ENCODE assay signal across 8 cellular contexts in the genomic region with DNA sequence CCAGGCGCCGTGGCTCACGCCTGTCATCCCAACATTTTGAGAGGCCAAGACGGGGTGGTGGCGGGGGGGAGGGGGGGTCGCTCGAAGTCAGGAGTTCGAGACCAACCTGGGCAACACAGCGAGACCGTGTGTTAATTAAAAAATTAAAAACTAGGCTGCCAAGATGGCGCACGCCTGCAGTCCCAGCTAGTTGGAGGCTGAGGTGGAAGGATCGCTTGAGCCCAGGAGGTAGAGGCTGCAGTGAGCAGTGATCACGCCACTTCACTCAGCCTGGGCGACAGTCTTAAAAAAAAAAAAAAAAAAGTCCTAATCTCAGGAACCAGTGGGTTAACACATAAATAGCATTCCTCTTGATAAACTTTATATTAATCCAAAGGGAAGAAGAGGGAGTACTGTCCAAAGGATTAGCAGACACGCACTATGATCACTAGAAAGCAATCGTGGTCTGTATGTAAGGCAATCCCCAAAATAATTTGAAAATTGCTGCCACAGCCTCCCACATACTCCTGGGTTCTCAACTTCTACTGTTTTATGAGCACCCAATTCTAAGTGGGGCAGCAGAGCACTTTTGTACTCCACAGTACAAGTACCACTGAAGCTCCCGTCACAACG. TPM values are rescaled to one million over a fixed set of nuclear protein-coding genes. Genes with fewer than 3 reads are reported as not detected.
A peak's percentile ranks its signal among the peaks of the same experiment; 100 is the strongest.
DNase-seq lines count a peak whose midpoint lies in the region; ATAC-seq and TF ChIP-seq lines count a peak whose summit lies in the region.

No MANE protein-coding gene starts in this region.

- H3K27ac ChIP-seq in right atrium auricular region (peak overlapping the region; percentile 69 to 78), smooth muscle cell (ENCODE audit: low read depth) (peak overlapping the region; percentile 26)

- no peak for TF ChIP-seq CTCF in WTC11 (IDR thresholded peaks at IDR 0.05)
- TF ChIP-seq CTCF in right atrium auricular region (IDR thresholded peaks at IDR 0.05) = no peak
- TF ChIP-seq CTCF in smooth muscle cell (IDR thresholded peaks at IDR 0.05; ENCODE audit: borderline replicate concordance, insufficient read depth, poor library complexity, severe bottlenecking) = no peak

- ATAC-seq in HG02884 (IDR thresholded peaks at IDR 0.05; ENCODE audit: unreplicated experiment) = peak; percentile 13
- ATAC-seq in WTC11 = no peak
- no peak for ATAC-seq in GM19023 (IDR thresholded peaks at IDR 0.05; ENCODE audit: unreplicated experiment)
- no peak for ATAC-seq in HG03135 (IDR thresholded peaks at IDR 0.05; ENCODE audit: unreplicated experiment)
- no peak for ATAC-seq in HG03039 (IDR thresholded peaks at IDR 0.05; ENCODE audit: unreplicated experiment)

- H3K9ac ChIP-seq in smooth muscle cell (ENCODE audit: low read depth) = peak overlapping the region; percentile 74

- H3K36me3 Mint-ChIP-seq in WTC11 = peaks cover 21% of the 10 kb centered on the region

- POLR2A ChIA-PET in WTC11 (lab: Charles Lee) = interaction anchor here (0.6 to 1.1 kb wide), 3 partner anchors 10 to 440 kb away, joined by 3 to 16 read pairs (median 6); a partner anchor contains a TSS

- CTCF ChIA-PET in WTC11 (lab: Charles Lee) = interaction anchor here (0.6 to 2.4 kb wide), 11 partner anchors 12 to 469 kb away, joined by 3 to 24 read pairs (median 3); a partner anchor contains a TSS

- H3F3A ChIP-seq in smooth muscle cell (ENCODE audit: low read depth) = peaks cover 9% of the 10 kb centered on the region

- H3K79me2 ChIP-seq in smooth muscle cell (ENCODE audit: low read depth) = peaks cover 28% of the 10 kb centered on the region

- H3K4me2 ChIP-seq in smooth muscle cell = peak overlapping the region; percentile 96

- peaks cover 6% of the 10 kb centered on the region for H4K20me1 ChIP-seq in smooth muscle cell (ENCODE audit: low read depth)

- H3K4me1 ChIP-seq in right atrium auricular region = peaks cover 0 to 14% of the 10 kb centered on the region in 2 donors
- peaks cover 13% of the 10 kb centered on the region for H3K4me1 ChIP-seq in smooth muscle cell (ENCODE audit: low read depth)

- H3K4me3 ChIP-seq in right atrium auricular region (peak overlapping the region; percentile 54 to 58), smooth muscle cell (peak overlapping the region; percentile 69)

- H3K27me3 Mint-ChIP-seq in WTC11 (ENCODE audit: low read depth) = peaks cover 29% of the 10 kb centered on the region

- WGBS in smooth muscle cell (ENCODE audit: low lambda C conversion rate) = 67% methylated on average over 19 of the region's 19 CpGs

- H3K36me3 ChIP-seq in right atrium auricular region (no peaks in the 10 kb centered on the region), smooth muscle cell (ENCODE audit: low read depth) (no peaks in the 10 kb centered on the region)

- DNase-seq in WTC11 (ENCODE audit: low spot score) (no peak), right atrium auricular region (ENCODE audit: low spot score) (no peak), smooth muscle cell (lab: John Stamatoyannopoulos, UW; ENCODE audit: unreplicated experiment) (no peak), NCI-H1436 (lab: John Stamatoyannopoulos, UW) (no peak)

- H3K4me1 Mint-ChIP-seq in WTC11 = peaks cover 10% of the 10 kb centered on the region

- H3K27me3 ChIP-seq in right atrium auricular region (peaks cover 11 to 12% of the 10 kb centered on the region in 2 donors), smooth muscle cell (ENCODE audit: low read depth) (peaks cover 30% of the 10 kb centered on the region)

- peak overlapping the region; percentile 93 for H3K27ac Mint-ChIP-seq in WTC11

- H2AFZ ChIP-seq in smooth muscle cell (ENCODE audit: low read depth) = peak overlapping the region; percentile 95

- no peaks in the 10 kb centered on the region for H3K9me3 Mint-ChIP-seq in WTC11

- H3K9me3 ChIP-seq in right atrium auricular region (no peaks in the 10 kb centered on the region), smooth muscle cell (replicated peaks; ENCODE audit: low read depth) (no peaks in the 10 kb centered on the region)

- H3K4me3 Mint-ChIP-seq in WTC11 = peak overlapping the region; percentile 96

TF ChIP-seq in WTC11, 78 proteins besides CTCF, POLR2A, EP300 and RAD21 (continues in another document):
- TF ChIP-seq, protein P1, sequence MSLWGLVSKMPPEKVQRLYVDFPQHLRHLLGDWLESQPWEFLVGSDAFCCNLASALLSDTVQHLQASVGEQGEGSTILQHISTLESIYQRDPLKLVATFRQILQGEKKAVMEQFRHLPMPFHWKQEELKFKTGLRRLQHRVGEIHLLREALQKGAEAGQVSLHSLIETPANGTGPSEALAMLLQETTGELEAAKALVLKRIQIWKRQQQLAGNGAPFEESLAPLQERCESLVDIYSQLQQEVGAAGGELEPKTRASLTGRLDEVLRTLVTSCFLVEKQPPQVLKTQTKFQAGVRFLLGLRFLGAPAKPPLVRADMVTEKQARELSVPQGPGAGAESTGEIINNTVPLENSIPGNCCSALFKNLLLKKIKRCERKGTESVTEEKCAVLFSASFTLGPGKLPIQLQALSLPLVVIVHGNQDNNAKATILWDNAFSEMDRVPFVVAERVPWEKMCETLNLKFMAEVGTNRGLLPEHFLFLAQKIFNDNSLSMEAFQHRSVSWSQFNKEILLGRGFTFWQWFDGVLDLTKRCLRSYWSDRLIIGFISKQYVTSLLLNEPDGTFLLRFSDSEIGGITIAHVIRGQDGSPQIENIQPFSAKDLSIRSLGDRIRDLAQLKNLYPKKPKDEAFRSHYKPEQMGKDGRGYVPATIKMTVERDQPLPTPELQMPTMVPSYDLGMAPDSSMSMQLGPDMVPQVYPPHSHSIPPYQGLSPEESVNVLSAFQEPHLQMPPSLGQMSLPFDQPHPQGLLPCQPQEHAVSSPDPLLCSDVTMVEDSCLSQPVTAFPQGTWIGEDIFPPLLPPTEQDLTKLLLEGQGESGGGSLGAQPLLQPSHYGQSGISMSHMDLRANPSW (CRISPR knock-in tag; conservative IDR thresholded peaks at IDR 0.05; ENCODE audit: low read depth) = no peak
- no peak for TF ChIP-seq ATF1 (CRISPR knock-in tag; IDR thresholded peaks at IDR 0.05)
- TF ChIP-seq, protein P2, sequence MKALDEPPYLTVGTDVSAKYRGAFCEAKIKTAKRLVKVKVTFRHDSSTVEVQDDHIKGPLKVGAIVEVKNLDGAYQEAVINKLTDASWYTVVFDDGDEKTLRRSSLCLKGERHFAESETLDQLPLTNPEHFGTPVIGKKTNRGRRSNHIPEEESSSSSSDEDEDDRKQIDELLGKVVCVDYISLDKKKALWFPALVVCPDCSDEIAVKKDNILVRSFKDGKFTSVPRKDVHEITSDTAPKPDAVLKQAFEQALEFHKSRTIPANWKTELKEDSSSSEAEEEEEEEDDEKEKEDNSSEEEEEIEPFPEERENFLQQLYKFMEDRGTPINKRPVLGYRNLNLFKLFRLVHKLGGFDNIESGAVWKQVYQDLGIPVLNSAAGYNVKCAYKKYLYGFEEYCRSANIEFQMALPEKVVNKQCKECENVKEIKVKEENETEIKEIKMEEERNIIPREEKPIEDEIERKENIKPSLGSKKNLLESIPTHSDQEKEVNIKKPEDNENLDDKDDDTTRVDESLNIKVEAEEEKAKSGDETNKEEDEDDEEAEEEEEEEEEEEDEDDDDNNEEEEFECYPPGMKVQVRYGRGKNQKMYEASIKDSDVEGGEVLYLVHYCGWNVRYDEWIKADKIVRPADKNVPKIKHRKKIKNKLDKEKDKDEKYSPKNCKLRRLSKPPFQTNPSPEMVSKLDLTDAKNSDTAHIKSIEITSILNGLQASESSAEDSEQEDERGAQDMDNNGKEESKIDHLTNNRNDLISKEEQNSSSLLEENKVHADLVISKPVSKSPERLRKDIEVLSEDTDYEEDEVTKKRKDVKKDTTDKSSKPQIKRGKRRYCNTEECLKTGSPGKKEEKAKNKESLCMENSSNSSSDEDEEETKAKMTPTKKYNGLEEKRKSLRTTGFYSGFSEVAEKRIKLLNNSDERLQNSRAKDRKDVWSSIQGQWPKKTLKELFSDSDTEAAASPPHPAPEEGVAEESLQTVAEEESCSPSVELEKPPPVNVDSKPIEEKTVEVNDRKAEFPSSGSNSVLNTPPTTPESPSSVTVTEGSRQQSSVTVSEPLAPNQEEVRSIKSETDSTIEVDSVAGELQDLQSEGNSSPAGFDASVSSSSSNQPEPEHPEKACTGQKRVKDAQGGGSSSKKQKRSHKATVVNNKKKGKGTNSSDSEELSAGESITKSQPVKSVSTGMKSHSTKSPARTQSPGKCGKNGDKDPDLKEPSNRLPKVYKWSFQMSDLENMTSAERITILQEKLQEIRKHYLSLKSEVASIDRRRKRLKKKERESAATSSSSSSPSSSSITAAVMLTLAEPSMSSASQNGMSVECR (CRISPR knock-in tag; IDR thresholded peaks at IDR 0.05; ENCODE audit: borderline replicate concordance) = no peak
- TF ChIP-seq, protein P3, sequence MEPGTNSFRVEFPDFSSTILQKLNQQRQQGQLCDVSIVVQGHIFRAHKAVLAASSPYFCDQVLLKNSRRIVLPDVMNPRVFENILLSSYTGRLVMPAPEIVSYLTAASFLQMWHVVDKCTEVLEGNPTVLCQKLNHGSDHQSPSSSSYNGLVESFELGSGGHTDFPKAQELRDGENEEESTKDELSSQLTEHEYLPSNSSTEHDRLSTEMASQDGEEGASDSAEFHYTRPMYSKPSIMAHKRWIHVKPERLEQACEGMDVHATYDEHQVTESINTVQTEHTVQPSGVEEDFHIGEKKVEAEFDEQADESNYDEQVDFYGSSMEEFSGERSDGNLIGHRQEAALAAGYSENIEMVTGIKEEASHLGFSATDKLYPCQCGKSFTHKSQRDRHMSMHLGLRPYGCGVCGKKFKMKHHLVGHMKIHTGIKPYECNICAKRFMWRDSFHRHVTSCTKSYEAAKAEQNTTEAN (CRISPR knock-in tag; IDR thresholded peaks at IDR 0.05) = no peak
- TF ChIP-seq, protein P4, sequence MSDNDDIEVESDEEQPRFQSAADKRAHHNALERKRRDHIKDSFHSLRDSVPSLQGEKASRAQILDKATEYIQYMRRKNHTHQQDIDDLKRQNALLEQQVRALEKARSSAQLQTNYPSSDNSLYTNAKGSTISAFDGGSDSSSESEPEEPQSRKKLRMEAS (CRISPR knock-in tag; IDR thresholded peaks at IDR 0.05) = no peak

RNA-seq across cellular contexts. Expression of a gene that starts 0.6 kb away (rescaled TPM):
- total RNA-seq in WTC11 (2021) (16.3 to 18.8 TPM (median 18.6 TPM) in 3 replicates), right atrium auricular region (1 to 10 TPM; 3.1 to 8.7 TPM), smooth muscle cell (10.9 and 20.3 TPM in 2 replicates)
- 9.9 and 12.2 TPM in 2 replicates for polyA plus RNA-seq in smooth muscle cell

RNA-seq across cellular contexts. Expression of a gene that starts 1.9 kb away (rescaled TPM):
- 17.5 to 20.5 TPM (median 20.4 TPM) in 3 replicates for total RNA-seq in WTC11 (2021)
- total RNA-seq in right atrium auricular region = not detected
- 0.09 TPM in 1 of 2 replicates, not detected in the other for total RNA-seq in smooth muscle cell
- 0.12 TPM in 1 of 2 replicates, not detected in the other for polyA plus RNA-seq in smooth muscle cell

RNA-seq across cellular contexts. Expression of a gene that starts 15.0 kb away (rescaled TPM):
- total RNA-seq in WTC11 (2021) = 8.0 to 8.1 TPM (median 8.1 TPM) in 3 replicates
- 1 to 10 TPM; 3.5 to 3.7 TPM for total RNA-seq in right atrium auricular region
- 2.3 and 6.4 TPM in 2 replicates for total RNA-seq in smooth muscle cell
- polyA plus RNA-seq in smooth muscle cell = 2.6 and 4.1 TPM in 2 replicates

RNA-seq across cellular contexts. Expression of a gene that starts 43.4 kb away (rescaled TPM):
- total RNA-seq in WTC11 (2021) (not detected in 3 replicates), right atrium auricular region (not detected), smooth muscle cell (not detected in 2 replicates)
- polyA plus RNA-seq in smooth muscle cell = not detected in 2 replicates

Comparison
In these comparisons a context has a peak if more than half of its experiments do, and no peak if none do; other contexts are left out.
1. RNA of a gene that starts 1.9 kb away (total RNA-seq): 17.5 to 20.5 TPM in WTC11; 0.09 TPM in smooth muscle cell and not detected in right atrium auricular region; every median in the first group is over 10 times any median in the second.